30 cellular contexts compared by ENCODE assay signal in genomic region chr3:102004561-102004960, GRCh38.
"Had no signal": no experiment of that assay in that cellular context is flagged by ENCODE, and none has a peak within 500 bp of the region (broad histone marks: within the 10 kb centered on the region; RNA-seq: fewer than 3 reads in every experiment).

No MANE protein-coding gene starts in this region.

- H3K4me2 ChIP-seq: PC-9 had no signal

- H3K4me3 ChIP-seq: MG63, PC-9, SJCRH30, SK-N-MC had no signal

- H3K27ac ChIP-seq: PC-9, RWPE1, SJCRH30, SK-N-MC had no signal

- H2AFZ ChIP-seq: PC-9 had no signal

- H3K36me3 ChIP-seq: MG63, SJCRH30 had no signal

- H3K4me1 ChIP-seq: SJCRH30 had no signal

- H3K9me3 ChIP-seq: MG63, SJCRH30 had no signal

- DNase-seq: Kasumi-1, MG63, NCI-H1048, NCI-H1092 treated with DMSO at 0.1 percent for 48 hours, NCI-H1105 treated with DMSO at 0.1 percent for 48 hours, NCI-H1417, NCI-H1436, NCI-H146, NCI-H1694, NCI-H187, NCI-H1930, NCI-H2029 treated with DMSO at 0.1 percent for 48 hours, NCI-H2081 treated with DMSO at 0.1 percent for 48 hours, NCI-H2107, NCI-H2171, NCI-H226, NCI-H446 treated with DMSO at 0.1 percent for 48 hours, NCI-H510A, NCI-H524, NCI-H69, NCI-H748 treated with DMSO at 0.1 percent for 48 hours, NCI-H82, PC-9, SHP77, SIG-M5, SJCRH30, T-cell had no signal

- FAIRE-seq: RCC 7860 had no signal
